In genomic region chr22:37526376-37526775, GRCh38 we compare ENCODE assay signal across 18 cellular contexts.
DNase-seq lines count a peak whose midpoint lies in the region; ATAC-seq and TF ChIP-seq lines count a peak whose summit lies in the region.
"Had no signal": no experiment of that assay in that cellular context is flagged by ENCODE, and none has a peak within 500 bp of the region (broad histone marks: within the 10 kb centered on the region; RNA-seq: fewer than 3 reads in every experiment).

No MANE protein-coding gene starts in this region.

- no peak overlapping the region for H3K4me3 Mint-ChIP-seq in stimulated activated memory B cell treated with anti-CD40 and anti-IgM and Interleukin-4, amounts not matched to agents 10 μg/mL and 1 μg/mL and 100 μg/mL, for 72 hours
- H3K4me3 Mint-ChIP-seq: activated CD4-positive, alpha-beta memory T cell treated with anti-CD3 and anti-CD28 coated beads, Interleukin-2, amount 10 ng/mL, durations not matched to agents 7 days and 5 days; activated naive CD8-positive, alpha-beta T cell treated with anti-CD3 and anti-CD28 coated beads, Interleukin-2, amount 10 ng/mL, durations not matched to agents 7 days and 5 days; activated T-cell treated with anti-CD3 and anti-CD28 coated beads, Interleukin-2, amount 50 U/mL, for 72 hours; immature natural killer cell had no signal

- peaks cover 78% of the 10 kb centered on the region for H3K27me3 Mint-ChIP-seq in stimulated activated memory B cell treated with anti-CD40 and anti-IgM and Interleukin-4, amounts not matched to agents 10 μg/mL and 1 μg/mL and 100 μg/mL, for 72 hours

- H3K36me3 Mint-ChIP-seq in stimulated activated memory B cell treated with anti-CD40 and anti-IgM and Interleukin-4, amounts not matched to agents 10 μg/mL and 1 μg/mL and 100 μg/mL, for 72 hours: no peaks in the 10 kb centered on the region
- H3K36me3 Mint-ChIP-seq: activated naive CD8-positive, alpha-beta T cell treated with anti-CD3 and anti-CD28 coated beads, Interleukin-2, amount 10 ng/mL, durations not matched to agents 7 days and 5 days had no signal

- H3K27ac Mint-ChIP-seq in stimulated activated memory B cell treated with anti-CD40 and anti-IgM and Interleukin-4, amounts not matched to agents 10 μg/mL and 1 μg/mL and 100 μg/mL, for 72 hours: no peak overlapping the region
- H3K27ac Mint-ChIP-seq: activated CD4-positive, alpha-beta memory T cell treated with anti-CD3 and anti-CD28 coated beads, Interleukin-2, amount 10 ng/mL, durations not matched to agents 7 days and 5 days; activated naive CD8-positive, alpha-beta T cell treated with anti-CD3 and anti-CD28 coated beads, Interleukin-2, amount 10 ng/mL, durations not matched to agents 7 days and 5 days; activated T-cell treated with anti-CD3 and anti-CD28 coated beads, Interleukin-2, amount 50 U/mL, for 72 hours; immature natural killer cell had no signal

- ATAC-seq in stimulated activated memory B cell treated with anti-CD40 and anti-IgM and Interleukin-4, amounts not matched to agents 10 μg/mL and 1 μg/mL and 100 μg/mL, for 72 hours: peak; percentile 22
- ATAC-seq in SK-N-SH treated with all-trans-retinoic acid at 6 μM for 48 hours: no peak; the same call in 2 of the 3 replicates
- ATAC-seq: activated T-cell treated with anti-CD3 and anti-CD28 coated beads, Interleukin-2, amount 50 U/mL, for 72 hours had no signal

- no peaks in the 10 kb centered on the region for H3K9me3 Mint-ChIP-seq in stimulated activated memory B cell treated with anti-CD40 and anti-IgM and Interleukin-4, amounts not matched to agents 10 μg/mL and 1 μg/mL and 100 μg/mL, for 72 hours
- H3K9me3 Mint-ChIP-seq: activated CD4-positive, alpha-beta memory T cell treated with anti-CD3 and anti-CD28 coated beads, Interleukin-2, amount 10 ng/mL, durations not matched to agents 7 days and 5 days; activated naive CD8-positive, alpha-beta T cell treated with anti-CD3 and anti-CD28 coated beads, Interleukin-2, amount 10 ng/mL, durations not matched to agents 7 days and 5 days; activated T-cell treated with anti-CD3 and anti-CD28 coated beads, Interleukin-2, amount 50 U/mL, for 72 hours had no signal

- DNase-seq in GOT3 (lab: John Stamatoyannopoulos, UW): peak; percentile 37
- DNase-seq in T1000 (lab: John Stamatoyannopoulos, UW): peak; percentile 71
- DNase-seq in fibroblast of peridontal ligament (ENCODE audit: extremely low read depth): peak; percentile 30
- no peak for DNase-seq in NK-92 (lab: John Stamatoyannopoulos, UW; ENCODE audit: unreplicated experiment)
- no peak for DNase-seq in COLO668 (lab: John Stamatoyannopoulos, UW; ENCODE audit: unreplicated experiment)
- DNase-seq: activated CD4-positive, alpha-beta memory T cell treated with anti-CD3 and anti-CD28 coated beads, Interleukin-2, amount 10 ng/mL, durations not matched to agents 7 days and 5 days; activated naive CD8-positive, alpha-beta T cell treated with anti-CD3 and anti-CD28 coated beads, Interleukin-2, amount 10 ng/mL, durations not matched to agents 7 days and 5 days; activated T-cell treated with anti-CD3 and anti-CD28 coated beads, Interleukin-2, amount 50 U/mL, for 72 hours; DMS53; immature natural killer cell; NCI-H2171; NCI-H774; stimulated activated CD4-positive, alpha-beta T cell treated with anti-CD3 and anti-CD28 coated beads, Interleukin-1b, Interleukin-23, amount 100 ng/mL, for 48 hours; substantia nigra; T-helper 1 cell; WERI-Rb-1 had no signal

- H3K4me1 Mint-ChIP-seq in stimulated activated memory B cell treated with anti-CD40 and anti-IgM and Interleukin-4, amounts not matched to agents 10 μg/mL and 1 μg/mL and 100 μg/mL, for 72 hours: no peaks in the 10 kb centered on the region

TF ChIP-seq in SK-N-SH treated with all-trans-retinoic acid at 6 μM for 48 hours, 23 proteins besides CTCF, POLR2A, EP300 and RAD21 (continues in another document):
- TF ChIP-seq CREB5 (CRISPR knock-in tag; IDR thresholded peaks at IDR 0.05; ENCODE audit: low read depth): no peak
- no peak for TF ChIP-seq OSR1 (CRISPR knock-in tag; IDR thresholded peaks at IDR 0.05)
- TF ChIP-seq CSDC2 (CRISPR knock-in tag; IDR thresholded peaks at IDR 0.05): no peak
- TF ChIP-seq TOX (CRISPR knock-in tag; IDR thresholded peaks at IDR 0.05; ENCODE audit: borderline replicate concordance): no peak
- TF ChIP-seq SNAI2 (CRISPR knock-in tag; IDR thresholded peaks at IDR 0.05): no peak
- TF ChIP-seq ZFP3 (CRISPR knock-in tag; IDR thresholded peaks at IDR 0.05): no peak
- no peak for TF ChIP-seq BACH2 (CRISPR knock-in tag; IDR thresholded peaks at IDR 0.05; ENCODE audit: borderline replicate concordance)
- TF ChIP-seq CSRNP3 (CRISPR knock-in tag; IDR thresholded peaks at IDR 0.05): no peak
- TF ChIP-seq ISL1 (CRISPR knock-in tag; IDR thresholded peaks at IDR 0.05): no peak
- no peak for TF ChIP-seq ESRRG (CRISPR knock-in tag; IDR thresholded peaks at IDR 0.05)
- TF ChIP-seq POU6F1 (CRISPR knock-in tag; IDR thresholded peaks at IDR 0.05; ENCODE audit: borderline replicate concordance, low read depth): no peak
- TF ChIP-seq ARNTL (CRISPR knock-in tag; IDR thresholded peaks at IDR 0.05; ENCODE audit: borderline replicate concordance, low read depth): no peak
- no peak for TF ChIP-seq ZNF565 (CRISPR knock-in tag; conservative IDR thresholded peaks at IDR 0.05; ENCODE audit: low read depth)
- TF ChIP-seq TSHZ2 (CRISPR knock-in tag; IDR thresholded peaks at IDR 0.05): no peak
- TF ChIP-seq PPARA (CRISPR knock-in tag; IDR thresholded peaks at IDR 0.05; ENCODE audit: borderline replicate concordance): no peak

Comparison
In these comparisons a context has a peak if more than half of its experiments do, and no peak if none do; other contexts are left out.
1. DNase-seq: peak in GOT3 (single experiment), T1000 (single experiment) and fibroblast of peridontal ligament (single experiment); none in NK-92 (single experiment) and COLO668 (single experiment).